ENCODE assay signal across 21 cellular contexts in the genomic region with DNA sequence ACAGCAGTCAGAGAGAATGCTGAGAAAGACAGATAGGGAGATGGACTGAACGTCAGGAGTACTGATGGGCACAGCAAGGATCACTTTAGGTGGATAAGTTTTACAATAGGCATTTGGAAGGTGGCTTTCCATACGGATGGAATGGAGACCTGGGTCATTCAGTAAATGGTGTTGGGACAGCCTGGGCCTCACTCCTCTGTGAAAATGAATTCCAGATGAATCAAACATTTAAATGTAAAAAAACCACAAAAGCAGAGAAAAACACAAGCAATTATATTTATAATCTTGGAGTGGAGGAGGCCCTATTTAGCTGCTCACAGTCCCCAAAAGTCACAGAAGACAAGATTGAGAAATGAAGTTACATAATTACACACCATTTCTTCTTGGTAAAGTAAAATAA. TPM values are rescaled to one million over a fixed set of nuclear protein-coding genes. Genes with fewer than 3 reads are reported as not detected.
DNase-seq lines count a peak whose midpoint lies in the region; ATAC-seq, FAIRE-seq and TF ChIP-seq lines count a peak whose summit lies in the region.
"Had no signal": no experiment of that assay in that cellular context is flagged by ENCODE, and none has a peak within 500 bp of the region (broad histone marks: within the 10 kb centered on the region; RNA-seq: fewer than 3 reads in every experiment).

No MANE protein-coding gene starts in this region.

- H3K27ac ChIP-seq in right atrium auricular region (peak overlapping the region in 1 of 2 donors; percentile 55), endothelial cell of umbilical vein (ENCODE audit: insufficient read depth, low read depth, low read length) (peak overlapping the region; percentile 7), psoas muscle (peak overlapping the region; percentile 30), endodermal cell (ENCODE audit: low read depth, low read length) (no peak overlapping the region)
- H3K27ac ChIP-seq: BLaER1 had no signal

- TF ChIP-seq POLR2A in endothelial cell of umbilical vein (IDR thresholded peaks at IDR 0.05; ENCODE audit: low read depth, low read length) = no peak

- H3K27me3 ChIP-seq in right atrium auricular region (no peaks in the 10 kb centered on the region), endothelial cell of umbilical vein (ENCODE audit: control insufficient read depth in 2 of 2, insufficient read depth in 2 of 2, low read length in 2 of 2) (no peaks in the 10 kb centered on the region), psoas muscle (ENCODE audit: insufficient read depth in 3 of 3, low read length in 2 of 3) (no peaks in the 10 kb centered on the region), endodermal cell (ENCODE audit: control insufficient read depth, insufficient read depth, low read length, poor library complexity, severe bottlenecking) (peaks cover under 1% of the 10 kb centered on the region)
- H3K27me3 ChIP-seq: BLaER1 had no signal

- BruUV-seq in endothelial cell of umbilical vein (replicated peaks; lab: Mats Ljungman, UMichigan) = TSS peak; percentile 48

- dilution Hi-C loops in endothelial cell of umbilical vein (cut with MboI; ENCODE audit: extremely low pct_ligation_motif_present, low sequenced_read_pairs) = no loop called here

- H3K27me3 Mint-ChIP-seq in endodermal cell (ENCODE audit: insufficient read depth) (peaks cover 31% of the 10 kb centered on the region), nephron progenitor cell (ENCODE audit: low read depth, poor library complexity) (peaks cover 31% of the 10 kb centered on the region)

- TF ChIP-seq CTCF in right atrium auricular region (IDR thresholded peaks at IDR 0.05) (no peak), endothelial cell of umbilical vein (IDR thresholded peaks at IDR 0.05; ENCODE audit: extremely low read depth in 1 of 2, insufficient read depth in 1 of 2, low read depth in 1 of 2, low read length in 2 of 2) (no peak), psoas muscle (IDR thresholded peaks at IDR 0.05) (no peak), endodermal cell (conservative IDR thresholded peaks at IDR 0.05) (no peak), nephron progenitor cell (IDR thresholded peaks at IDR 0.05) (no peak)

- H3K36me3 Mint-ChIP-seq in endodermal cell (ENCODE audit: low read depth) (no peaks in the 10 kb centered on the region), nephron progenitor cell (ENCODE audit: low read depth) (no peaks in the 10 kb centered on the region)

- intact Hi-C loops in Right ventricle myocardium superior (cut with DNase I) (no loop called here), endothelial cell of umbilical vein (cut with micrococcal nuclease) (loop anchor here (10.0 kb wide), 1 partner anchor 183 kb away; a partner anchor contains a TSS), psoas muscle (cut with DNase I) (no loop called here)

- H3K9me3 ChIP-seq in right atrium auricular region (no peaks in the 10 kb centered on the region), endothelial cell of umbilical vein (replicated peaks; ENCODE audit: control insufficient read depth, insufficient read depth, low read length) (no peaks in the 10 kb centered on the region), psoas muscle (no peaks in the 10 kb centered on the region), endodermal cell (ENCODE audit: control insufficient read depth, low read length) (no peaks in the 10 kb centered on the region)
- H3K9me3 ChIP-seq: BLaER1 had no signal

- H3K4me3 Mint-ChIP-seq in endodermal cell = no peak overlapping the region
- no peak overlapping the region for H3K4me3 Mint-ChIP-seq in nephron progenitor cell
- H3K4me3 Mint-ChIP-seq: CD8-positive, alpha-beta T cell; GM23338 had no signal

- FAIRE-seq in endothelial cell of umbilical vein (lab: Jason Lieb, UNC) = no peak
- FAIRE-seq: G401.6 had no signal

- no peak overlapping the region for H3K4me3 ChIP-seq in right atrium auricular region
- H3K4me3 ChIP-seq in endothelial cell of umbilical vein (replicated peaks in 1 of 3; ENCODE audit: insufficient read depth in 1 of 3, low read depth in 1 of 3, low read length in 3 of 3) = no peak overlapping the region
- H3K4me3 ChIP-seq in psoas muscle = no peak overlapping the region
- H3K4me3 ChIP-seq in endodermal cell (ENCODE audit: low read length) = no peak overlapping the region
- H3K4me3 ChIP-seq: BLaER1, GM23338 had no signal

- DNase-seq in right atrium auricular region (ENCODE audit: low spot score) (peak; percentile 21), Right ventricle myocardium superior (no peak), endothelial cell of umbilical vein (ENCODE audit: low read depth, low spot score) (no peak), psoas muscle (no peak), endodermal cell (no peak), OCI-M1 (lab: John Stamatoyannopoulos, UW) (no peak), globus pallidus (ENCODE audit: low spot score) (no peak), nephron progenitor cell (no peak)
- DNase-seq: 8988T; CD8-positive, alpha-beta T cell; DMS79; KBM-7; NCI-H1436; NCI-H2029; NCI-H2171; NCI-H69; RPMI8226 had no signal

- POLR2A ChIA-PET in endothelial cell of umbilical vein (lab: Charles Lee) = interaction anchor here (0.6 to 0.9 kb wide), 2 partner anchors 121 to 183 kb away, joined by 3 read pairs; a partner anchor contains a TSS

- no peak overlapping the region for H2AFZ ChIP-seq in endothelial cell of umbilical vein (ENCODE audit: low read depth, low read length)
- H2AFZ ChIP-seq: GM23338 had no signal

- no peaks in the 10 kb centered on the region for H4K20me1 ChIP-seq in endothelial cell of umbilical vein (replicated peaks; ENCODE audit: control insufficient read depth, extremely low read depth, insufficient read depth, low read length)
- H4K20me1 ChIP-seq: BLaER1 had no signal

- H3K4me1 ChIP-seq in right atrium auricular region (peaks cover 0 to 16% of the 10 kb centered on the region in 2 donors), endothelial cell of umbilical vein (ENCODE audit: control insufficient read depth, extremely low read depth, insufficient read depth, low read length) (peaks cover 16% of the 10 kb centered on the region), psoas muscle (no peaks in the 10 kb centered on the region), endodermal cell (ENCODE audit: control insufficient read depth, insufficient read depth, low read length) (no peaks in the 10 kb centered on the region)
- H3K4me1 ChIP-seq: BLaER1 had no signal

- H3K79me2 ChIP-seq in endothelial cell of umbilical vein (ENCODE audit: control insufficient read depth, insufficient read depth, low read length) = no peaks in the 10 kb centered on the region

- H3K9me3 Mint-ChIP-seq in endodermal cell = no peaks in the 10 kb centered on the region
- no peaks in the 10 kb centered on the region for H3K9me3 Mint-ChIP-seq in nephron progenitor cell
- H3K9me3 Mint-ChIP-seq: CD8-positive, alpha-beta T cell; GM23338 had no signal

- 46 to 75% (median 53%) methylated on average over 2 of the region's 2 CpGs for WGBS in psoas muscle, 3 donors
- 82 to 83% methylated on average over 2 of the region's 2 CpGs for WGBS in endodermal cell (ENCODE audit: insufficient coverage in 1 of 2, insufficient read length in 1 of 2), 2 experiments

- no peaks in the 10 kb centered on the region for H3K9me1 ChIP-seq in endothelial cell of umbilical vein (replicated peaks; ENCODE audit: control insufficient read depth, extremely low read depth, insufficient read depth, low read length)

- CTCF ChIA-PET in endothelial cell of umbilical vein (lab: Charles Lee) = interaction anchor here (0.7 to 9.5 kb wide), 11 partner anchors 14 to 217 kb away, joined by 3 to 92 read pairs (median 7); no protein-coding TSS in a partner anchor

- H3K4me1 Mint-ChIP-seq in endodermal cell (peaks cover 4% of the 10 kb centered on the region), nephron progenitor cell (peaks cover 29% of the 10 kb centered on the region)

- no peak overlapping the region for H3K27ac Mint-ChIP-seq in endodermal cell
- no peak overlapping the region for H3K27ac Mint-ChIP-seq in nephron progenitor cell
- H3K27ac Mint-ChIP-seq: CD8-positive, alpha-beta T cell; GM23338 had no signal

- H3K36me3 ChIP-seq in right atrium auricular region (no peaks in the 10 kb centered on the region), endothelial cell of umbilical vein (ENCODE audit: control insufficient read depth in 2 of 2, extremely low read depth in 1 of 2, insufficient read depth in 2 of 2, low read length in 2 of 2) (no peaks in the 10 kb centered on the region), psoas muscle (ENCODE audit: insufficient read depth in 1 of 2, low read depth in 1 of 2) (no peaks in the 10 kb centered on the region), endodermal cell (ENCODE audit: control insufficient read depth, insufficient read depth, low read length) (no peaks in the 10 kb centered on the region)
- H3K36me3 ChIP-seq: BLaER1 had no signal

- H3K9ac ChIP-seq in endothelial cell of umbilical vein (replicated peaks; ENCODE audit: extremely low read depth, insufficient read depth, low read length) (no peak overlapping the region), endodermal cell (ENCODE audit: extremely low read depth, low read length, poor library complexity, severe bottlenecking) (no peak overlapping the region)
- H3K9ac ChIP-seq: BLaER1 had no signal

- no peak overlapping the region for H3K4me2 ChIP-seq in endothelial cell of umbilical vein (ENCODE audit: insufficient read depth, low read length)
- H3K4me2 ChIP-seq: BLaER1, GM23338 had no signal

- ATAC-seq in Right ventricle myocardium superior (ENCODE audit: poor library complexity) (no peak), psoas muscle (no peak)
- ATAC-seq: CD8-positive, alpha-beta T cell; GM23338; HCT116 had no signal

TF ChIP-seq in endothelial cell of umbilical vein, 7 proteins besides CTCF, POLR2A, EP300 and RAD21 (continues in another document):
- TF ChIP-seq, protein P1, sequence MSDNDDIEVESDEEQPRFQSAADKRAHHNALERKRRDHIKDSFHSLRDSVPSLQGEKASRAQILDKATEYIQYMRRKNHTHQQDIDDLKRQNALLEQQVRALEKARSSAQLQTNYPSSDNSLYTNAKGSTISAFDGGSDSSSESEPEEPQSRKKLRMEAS (IDR thresholded peaks at IDR 0.05; ENCODE audit: insufficient read depth, insufficient read length) = no peak
- TF ChIP-seq GATA2 (IDR thresholded peaks at IDR 0.05; ENCODE audit: insufficient read depth, insufficient read length, low read depth, low read length) = no peak

RNA-seq across cellular contexts. Expression of a gene that starts 4.7 kb away (rescaled TPM):
- total RNA-seq in right atrium auricular region (1 to 10 TPM; 1.9 to 2.5 TPM), Right ventricle myocardium superior (0.54 TPM), endothelial cell of umbilical vein (4.9 and 6.1 TPM in 2 replicates), psoas muscle (10 to 100 TPM in 3 of 4 donors, 1 to 10 TPM in 1; 3.0 to 78.9 (median 39.4) TPM), endodermal cell (under 1 TPM; 0.33 to 0.88 TPM)
- polyA plus RNA-seq in endothelial cell of umbilical vein (4.0 and 5.5 TPM in 2 replicates), psoas muscle (1 to 10 TPM; 1.0 to 7.7 (median 5.6) TPM)
- 2.3 and 3.2 TPM in 2 replicates for polyA plus RNA-seq in endothelial cell of umbilical vein (2011; cell fraction: cytosol; rRNA removed)
- 2.5 and 3.1 TPM in 2 replicates for polyA plus RNA-seq in endothelial cell of umbilical vein (2011; cell fraction: nucleus; rRNA removed)
- 16.2 and 17.4 TPM in 2 replicates for polyA plus RNA-seq in endothelial cell of umbilical vein (2012)
- polyA minus RNA-seq in endothelial cell of umbilical vein = 2.0 and 2.2 TPM in 2 replicates
- polyA minus RNA-seq in endothelial cell of umbilical vein (2011; cell fraction: cytosol; rRNA and poly(A)+ RNA removed) = not detected
- 0.38 and 0.82 TPM in 2 replicates for polyA minus RNA-seq in endothelial cell of umbilical vein (2011; cell fraction: nucleus; rRNA and poly(A)+ RNA removed)
- polyA plus RNA-seq in endodermal cell (2013, experiment 1 of 2) = 1.5 TPM
- 0.95 TPM for polyA plus RNA-seq in endodermal cell (2013, experiment 2 of 2)
